ENCODE assay signal across 9 cellular contexts in the genomic region with DNA sequence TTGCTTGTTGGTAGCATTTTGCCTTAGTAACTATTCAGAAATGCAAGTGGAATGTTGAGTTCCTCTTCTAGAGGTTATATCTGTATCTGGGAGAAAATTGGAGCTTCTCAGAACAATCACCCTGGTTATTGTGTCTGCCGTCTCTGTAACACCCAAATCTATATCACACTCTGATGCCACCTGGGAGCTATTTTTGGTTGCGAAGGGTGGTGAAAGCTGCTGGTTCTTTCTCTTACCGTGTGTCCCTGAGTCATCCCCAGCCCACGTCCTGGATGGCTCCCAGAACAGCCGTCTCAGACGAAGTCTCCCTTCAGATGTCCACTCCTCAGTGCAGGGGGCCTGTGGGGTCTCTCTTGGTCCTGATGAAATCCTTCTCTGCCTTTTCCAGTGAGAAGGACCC.
DNase-seq lines count a peak whose midpoint lies in the region; ATAC-seq, FAIRE-seq and TF ChIP-seq lines count a peak whose summit lies in the region.
"Had no signal": no experiment of that assay in that cellular context is flagged by ENCODE, and none has a peak within 500 bp of the region (broad histone marks: within the 10 kb centered on the region; RNA-seq: fewer than 3 reads in every experiment).

No MANE protein-coding gene starts in this region.

- WGBS in small intestine, 3 donors = 45 to 57% (median 49%) methylated on average over 6 of the region's 6 CpGs

- peak overlapping the region; percentile 33 for H3K4me2 ChIP-seq in BLaER1

- peak overlapping the region in 2 of 3 experiments; percentile 34 to 61 for H3K4me3 Mint-ChIP-seq in nephron
- no peak overlapping the region for H3K4me3 Mint-ChIP-seq in CD8-positive, alpha-beta T cell

- no peak for FAIRE-seq in small intestine (lab: Jason Lieb, UNC)

- H3K9me3 Mint-ChIP-seq in nephron = no peaks in the 10 kb centered on the region
- H3K9me3 Mint-ChIP-seq in CD8-positive, alpha-beta T cell = no peaks in the 10 kb centered on the region

- TF ChIP-seq CTCF in nephron (IDR thresholded peaks at IDR 0.05; ENCODE audit: unreplicated experiment in 3 of 3) (no peak), GM20000 (IDR thresholded peaks at IDR 0.05; ENCODE audit: extremely low read depth, missing control alignments) (no peak)
- TF ChIP-seq CTCF in CD8-positive, alpha-beta T cell (IDR thresholded peaks at IDR 0.05) = no peak

- intact Hi-C loops in CD8-positive, alpha-beta T cell (cut with DNase I, micrococcal nuclease) = no loop called here

- H3K27ac Mint-ChIP-seq in nephron = peak overlapping the region; percentile 72 to 86 (median 75)
- no peak overlapping the region for H3K27ac Mint-ChIP-seq in CD8-positive, alpha-beta T cell

- H3K4me3 ChIP-seq in BLaER1 (no peak overlapping the region), small intestine (ENCODE audit: low read depth in 1 of 2, low read length in 2 of 2) (no peak overlapping the region)
- no peak overlapping the region for H3K4me3 ChIP-seq in CD8-positive, alpha-beta T cell (ENCODE audit: low read depth, low read length)

- H3K27me3 Mint-ChIP-seq in nephron (ENCODE audit: low read depth) = no peaks in the 10 kb centered on the region
- H3K27me3 Mint-ChIP-seq in CD8-positive, alpha-beta T cell (ENCODE audit: low read depth) = peaks cover 49% of the 10 kb centered on the region

- H3K4me1 Mint-ChIP-seq in nephron = peaks cover 61% of the 10 kb centered on the region
- H3K4me1 Mint-ChIP-seq in CD8-positive, alpha-beta T cell (ENCODE audit: low read depth) = no peaks in the 10 kb centered on the region

- peak; percentile 51 for DNase-seq in RPMI7951 (ENCODE audit: low read depth)
- no peak for DNase-seq in stimulated activated naive CD8-positive, alpha-beta T cell treated with anti-CD3 and anti-CD28 coated beads, Interleukin-15, Interleukin-2, amounts not matched to agents 100 U/mL and 50 U/mL, for 24 hours
- DNase-seq in GM20000 (ENCODE audit: low spot score) = no peak
- no peak for DNase-seq in small intestine
- DNase-seq in CD8-positive, alpha-beta T cell = no peak
- DNase-seq: SIG-M5 had no signal

- CTCF ChIA-PET in CD8-positive, alpha-beta T cell (lab: Charles Lee) = no interaction called here

- H3K36me3 ChIP-seq in BLaER1 (no peaks in the 10 kb centered on the region), small intestine (ENCODE audit: control insufficient read depth in 2 of 2, insufficient read depth in 2 of 2, low read length in 2 of 2) (no peaks in the 10 kb centered on the region)
- H3K36me3 ChIP-seq in CD8-positive, alpha-beta T cell (ENCODE audit: insufficient read depth, low read length) = no peaks in the 10 kb centered on the region

- no peak overlapping the region for H3K9ac ChIP-seq in BLaER1

- no peaks in the 10 kb centered on the region for H3K36me3 Mint-ChIP-seq in nephron (ENCODE audit: low read depth)
- no peaks in the 10 kb centered on the region for H3K36me3 Mint-ChIP-seq in CD8-positive, alpha-beta T cell

- H3K9me3 ChIP-seq in BLaER1 (no peaks in the 10 kb centered on the region), small intestine (ENCODE audit: control insufficient read depth, low read depth) (no peaks in the 10 kb centered on the region)
- no peaks in the 10 kb centered on the region for H3K9me3 ChIP-seq in CD8-positive, alpha-beta T cell (ENCODE audit: low read length)

- H3K27me3 ChIP-seq in BLaER1 (no peaks in the 10 kb centered on the region), small intestine (ENCODE audit: control insufficient read depth in 2 of 2, insufficient read depth in 2 of 2, low read length in 2 of 2) (no peaks in the 10 kb centered on the region)
- H3K27me3 ChIP-seq in CD8-positive, alpha-beta T cell (ENCODE audit: insufficient read depth, low read length) = peaks cover 6% of the 10 kb centered on the region

- POLR2A ChIA-PET in CD8-positive, alpha-beta T cell (lab: Charles Lee) = no interaction called here

- H3K27ac ChIP-seq in BLaER1 (no peak overlapping the region), small intestine (ENCODE audit: low read depth in 1 of 2, low read length in 1 of 2) (no peak overlapping the region)
- no peak overlapping the region for H3K27ac ChIP-seq in CD8-positive, alpha-beta T cell (ENCODE audit: low read depth, low read length)

- ATAC-seq in esophagus mucosa = peak; percentile 36
- no peak for ATAC-seq in stimulated activated naive CD8-positive, alpha-beta T cell treated with anti-CD3 and anti-CD28 coated beads, Interleukin-15, Interleukin-2, amounts not matched to agents 100 U/mL and 50 U/mL, for 24 hours
- ATAC-seq in CD8-positive, alpha-beta T cell = no peak

- H3K4me1 ChIP-seq in BLaER1 (peaks cover 27% of the 10 kb centered on the region), small intestine (ENCODE audit: control insufficient read depth in 2 of 2, insufficient read depth in 1 of 2, low read depth in 1 of 2, low read length in 1 of 2) (peaks cover 3 to 5% of the 10 kb centered on the region in 2 donors)
- H3K4me1 ChIP-seq in CD8-positive, alpha-beta T cell (ENCODE audit: insufficient read depth, low read length) = no peaks in the 10 kb centered on the region

- peaks cover 81% of the 10 kb centered on the region for H4K20me1 ChIP-seq in BLaER1
